ENCODE assay signal across 8 cellular contexts in the genomic region with DNA sequence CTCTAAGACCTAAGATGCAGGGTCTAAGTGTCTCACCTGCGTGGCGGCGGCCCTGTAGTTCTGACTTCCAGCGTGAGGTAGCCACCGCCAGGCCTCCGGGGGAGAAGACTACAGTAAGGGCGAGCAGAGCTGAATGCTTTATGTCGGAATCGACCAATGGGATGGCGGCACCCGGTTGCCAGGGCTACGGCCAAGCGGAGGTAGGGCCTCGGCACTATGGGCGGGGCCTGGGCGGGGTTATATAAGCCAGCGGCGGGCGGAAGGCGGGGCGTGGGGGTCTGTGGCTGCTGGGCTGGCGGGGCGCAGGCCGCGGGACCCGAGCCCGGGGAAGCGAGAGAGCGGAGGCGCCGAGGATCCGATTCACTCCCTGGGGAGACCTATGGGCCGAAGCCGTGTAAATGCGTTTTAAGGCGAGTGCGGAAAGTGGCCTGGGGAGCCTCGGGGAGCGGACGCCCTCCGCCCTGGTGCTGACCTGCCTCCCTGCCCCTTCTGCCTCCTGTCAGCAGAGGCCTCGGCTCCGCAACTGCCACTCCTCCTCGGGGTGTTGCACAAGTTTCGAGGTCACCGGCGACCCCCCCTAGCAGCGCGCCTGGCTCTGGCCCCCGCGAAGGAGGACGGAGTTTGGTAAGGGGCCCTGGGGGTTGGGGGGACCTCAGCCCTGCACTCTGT. TPM values are rescaled to one million over a fixed set of nuclear protein-coding genes. Genes with fewer than 3 reads are reported as not detected.
A peak's percentile ranks its signal among the peaks of the same experiment; 100 is the strongest.
DNase-seq lines count a peak whose midpoint lies in the region; ATAC-seq, FAIRE-seq and TF ChIP-seq lines count a peak whose summit lies in the region.

Gene AZIN2 (plus strand): TSS at position 269 of the 669 bp plus-strand sequence. CDS start 1,097 bp downstream, outside the sequence.

- ATAC-seq in GM18909 (IDR thresholded peaks at IDR 0.05; ENCODE audit: poor library complexity, unreplicated experiment) (peak; percentile 90), HG03175 (IDR thresholded peaks at IDR 0.05; ENCODE audit: unreplicated experiment) (peak; percentile 96)

- DNase-seq in AG08395 (ENCODE audit: low spot score): peak; percentile 98
- DNase-seq in NCI-H226: peak; percentile 88
- DNase-seq in activated CD4-positive, alpha-beta T cell treated with anti-CD3 and anti-CD28 coated beads for 1 hour: peak; percentile 98
- peak; percentile 99 for DNase-seq in cerebellum (ENCODE audit: low spot score)
- peak; percentile 99 for DNase-seq in kidney
- DNase-seq in stimulated activated CD4-positive, alpha-beta T cell treated with anti-CD3 and anti-CD28 coated beads, Interleukin-12 subunit alpha, Interleukin-12 subunit beta, amount 100 ng/mL, for 48 hours (ENCODE audit: low read depth in 2 of 3, low spot score in 1 of 3): peak; percentile 95 to 97 (median 96)

- H3K4me3 ChIP-seq in kidney (ENCODE audit: low read length in 2 of 2): peak within 1 kb of the TSS; percentile 86 to 95

- H3K36me3 ChIP-seq in kidney (ENCODE audit: control insufficient read depth in 1 of 2, insufficient read depth in 2 of 2, low read length in 2 of 2): no peaks in the 10 kb centered on the region

- intact Hi-C loops in kidney (cut with DNase I): no loop called here

- TF ChIP-seq CTCF in kidney (IDR thresholded peaks at IDR 0.05; ENCODE audit: borderline replicate concordance, extremely low read depth, insufficient read depth): no peak

- H3K4me1 ChIP-seq in kidney (ENCODE audit: control insufficient read depth in 1 of 2, insufficient read depth in 1 of 2, low read depth in 1 of 2, low read length in 2 of 2): peaks cover 12% of the 10 kb centered on the region in 2 donors

- H3K27ac ChIP-seq in kidney (ENCODE audit: low read depth in 2 of 2, low read length in 2 of 2): peak within 1 kb of the TSS in 1 of 2 donors; percentile 6

- H3K9me3 ChIP-seq in kidney (ENCODE audit: control insufficient read depth in 1 of 2, low read length in 2 of 2): no peaks in the 10 kb centered on the region

- FAIRE-seq in kidney (lab: Jason Lieb, UNC): no peak

- peak within 1 kb of the TSS; percentile 75 to 92 for H3K9ac ChIP-seq in kidney (ENCODE audit: low read length in 2 of 2)

RNA-seq across cellular contexts. Expression of gene AZIN2, which starts in this region (rescaled TPM):
- total RNA-seq in cerebellum (8.7 TPM), kidney (4.9 TPM)
- 7.5 TPM for polyA plus RNA-seq in kidney (ENCODE audit: insufficient read depth, low read depth, low replicate concordance)
